1 cellular context compared by ENCODE assay signal in the genomic region with DNA sequence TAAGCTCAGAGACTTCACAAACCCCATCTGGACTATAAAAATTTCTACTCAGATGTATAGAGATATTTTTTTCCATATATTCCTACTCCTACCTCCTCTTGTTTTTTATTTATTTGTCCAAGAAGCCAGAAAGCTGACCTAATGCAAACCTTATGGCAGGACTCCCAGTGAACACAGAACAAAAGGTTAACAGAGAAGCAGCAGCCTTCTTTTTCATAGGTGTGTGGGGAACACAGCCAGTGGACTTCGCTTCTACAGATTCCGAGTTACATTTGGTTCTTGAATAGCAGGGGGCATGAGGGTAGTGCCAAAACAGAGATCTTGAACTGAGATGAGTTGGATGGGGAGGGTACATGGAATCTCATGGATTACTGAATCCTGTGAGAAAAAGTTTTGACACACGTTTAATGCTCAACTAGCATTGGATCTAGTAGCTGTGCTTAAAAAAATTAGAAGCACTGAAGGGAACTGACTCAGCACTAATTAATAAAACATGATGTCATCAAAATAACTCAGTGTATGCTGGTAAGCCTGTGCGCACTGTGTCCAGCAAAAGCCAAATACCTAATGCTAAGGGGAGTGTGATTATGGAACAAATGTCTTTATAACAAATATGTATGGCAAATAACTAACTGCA.
A peak's percentile ranks its signal among the peaks of the same experiment; 100 is the strongest.
TF ChIP-seq lines count a peak whose summit lies in the region.

No MANE protein-coding gene starts in this region.

TF ChIP-seq in HepG2, 621 proteins besides CTCF, POLR2A, EP300 and RAD21 (continued from another document):
- TF ChIP-seq, protein P1, sequence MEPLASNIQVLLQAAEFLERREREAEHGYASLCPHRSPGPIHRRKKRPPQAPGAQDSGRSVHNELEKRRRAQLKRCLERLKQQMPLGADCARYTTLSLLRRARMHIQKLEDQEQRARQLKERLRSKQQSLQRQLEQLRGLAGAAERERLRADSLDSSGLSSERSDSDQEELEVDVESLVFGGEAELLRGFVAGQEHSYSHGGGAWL (CRISPR knock-in tag; IDR thresholded peaks at IDR 0.05): no peak
- TF ChIP-seq KDM1A (CRISPR knock-in tag; IDR thresholded peaks at IDR 0.05) (no peak), ZNF576 (CRISPR knock-in tag; IDR thresholded peaks at IDR 0.05) (no peak), ATF7 (IDR thresholded peaks at IDR 0.05) (peak; percentile 82), ATF7 (CRISPR knock-in tag; IDR thresholded peaks at IDR 0.05) (no peak), ZNF343 (CRISPR knock-in tag; IDR thresholded peaks at IDR 0.05) (no peak), ZNF83 (CRISPR knock-in tag; IDR thresholded peaks at IDR 0.05; ENCODE audit: borderline replicate concordance) (no peak), CC2D1A (CRISPR knock-in tag; IDR thresholded peaks at IDR 0.05) (no peak), NR2F1 (CRISPR knock-in tag; IDR thresholded peaks at IDR 0.05) (no peak), ZNF24 (IDR thresholded peaks at IDR 0.05) (no peak), NPAS2 (CRISPR knock-in tag; IDR thresholded peaks at IDR 0.05; ENCODE audit: borderline replicate concordance) (no peak), ZNF670 (CRISPR knock-in tag; IDR thresholded peaks at IDR 0.05; ENCODE audit: borderline replicate concordance) (no peak), TAF15 (IDR thresholded peaks at IDR 0.05; ENCODE audit: low read depth, low read length, poor library complexity, severe bottlenecking) (no peak), TP53 (CRISPR knock-in tag; conservative IDR thresholded peaks at IDR 0.05) (no peak), KDM4B (CRISPR knock-in tag; IDR thresholded peaks at IDR 0.05) (no peak), SMAD9 (CRISPR knock-in tag; IDR thresholded peaks at IDR 0.05) (no peak), MAFF (IDR thresholded peaks at IDR 0.05; ENCODE audit: low read depth, low read length) (peak; percentile 83), MAFK (conservative IDR thresholded peaks at IDR 0.05 in 1 of 2, IDR thresholded peaks at IDR 0.05 in 1 of 2; ENCODE audit: low read length in 2 of 2) (peak; percentile 72 to 87), TOPORS (CRISPR knock-in tag; IDR thresholded peaks at IDR 0.05) (no peak), ZZZ3 (CRISPR knock-in tag; IDR thresholded peaks at IDR 0.05; ENCODE audit: borderline replicate concordance) (no peak), ZNF740 (CRISPR knock-in tag; IDR thresholded peaks at IDR 0.05) (no peak), KDM5A (IDR thresholded peaks at IDR 0.05; ENCODE audit: borderline replicate concordance, low read length) (no peak), U2AF1 (optimal IDR thresholded peaks at IDR 0.05; ENCODE audit: low read depth, low read length) (no peak)
- TF ChIP-seq, protein P2, sequence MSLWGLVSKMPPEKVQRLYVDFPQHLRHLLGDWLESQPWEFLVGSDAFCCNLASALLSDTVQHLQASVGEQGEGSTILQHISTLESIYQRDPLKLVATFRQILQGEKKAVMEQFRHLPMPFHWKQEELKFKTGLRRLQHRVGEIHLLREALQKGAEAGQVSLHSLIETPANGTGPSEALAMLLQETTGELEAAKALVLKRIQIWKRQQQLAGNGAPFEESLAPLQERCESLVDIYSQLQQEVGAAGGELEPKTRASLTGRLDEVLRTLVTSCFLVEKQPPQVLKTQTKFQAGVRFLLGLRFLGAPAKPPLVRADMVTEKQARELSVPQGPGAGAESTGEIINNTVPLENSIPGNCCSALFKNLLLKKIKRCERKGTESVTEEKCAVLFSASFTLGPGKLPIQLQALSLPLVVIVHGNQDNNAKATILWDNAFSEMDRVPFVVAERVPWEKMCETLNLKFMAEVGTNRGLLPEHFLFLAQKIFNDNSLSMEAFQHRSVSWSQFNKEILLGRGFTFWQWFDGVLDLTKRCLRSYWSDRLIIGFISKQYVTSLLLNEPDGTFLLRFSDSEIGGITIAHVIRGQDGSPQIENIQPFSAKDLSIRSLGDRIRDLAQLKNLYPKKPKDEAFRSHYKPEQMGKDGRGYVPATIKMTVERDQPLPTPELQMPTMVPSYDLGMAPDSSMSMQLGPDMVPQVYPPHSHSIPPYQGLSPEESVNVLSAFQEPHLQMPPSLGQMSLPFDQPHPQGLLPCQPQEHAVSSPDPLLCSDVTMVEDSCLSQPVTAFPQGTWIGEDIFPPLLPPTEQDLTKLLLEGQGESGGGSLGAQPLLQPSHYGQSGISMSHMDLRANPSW (CRISPR knock-in tag; IDR thresholded peaks at IDR 0.05; ENCODE audit: borderline replicate concordance): no peak
TF ChIP-seq in HepG2: peak in this region for 3.
